ENCODE assay signal across 8 cellular contexts in the genomic region with DNA sequence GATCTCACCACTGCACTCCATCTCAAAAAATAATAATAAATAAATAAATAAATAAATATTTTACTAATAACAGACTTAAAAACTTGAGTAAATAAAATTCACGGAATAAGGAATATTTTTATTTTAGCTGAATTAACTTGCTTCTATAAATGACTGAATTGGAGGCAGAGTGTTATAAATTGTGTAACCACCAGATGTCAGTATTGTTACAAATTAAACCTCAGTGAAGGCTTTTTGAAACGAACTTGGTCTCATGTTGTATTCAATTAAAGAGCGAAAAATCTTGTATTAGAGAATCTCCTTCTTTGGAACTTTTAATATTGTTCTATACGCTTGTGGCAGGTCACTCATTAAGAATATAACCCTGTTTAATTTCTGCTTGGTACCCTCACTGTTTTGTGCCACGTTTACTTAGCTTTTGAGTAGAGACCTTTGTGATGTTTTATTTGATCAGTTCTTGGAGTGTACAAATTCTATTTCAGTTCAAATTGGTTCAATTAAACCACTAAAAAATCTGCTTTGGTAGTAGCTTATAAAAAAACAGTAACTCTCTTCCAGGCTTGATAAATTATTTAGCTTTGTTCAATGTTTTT. TPM values are rescaled to one million over a fixed set of nuclear protein-coding genes. Genes with fewer than 3 reads are reported as not detected.
DNase-seq lines count a peak whose midpoint lies in the region; ATAC-seq, FAIRE-seq and TF ChIP-seq lines count a peak whose summit lies in the region.

No MANE protein-coding gene starts in this region.

- no peaks in the 10 kb centered on the region for H3K9me3 ChIP-seq in uterus

- TF ChIP-seq POLR2A in uterus (IDR thresholded peaks at IDR 0.05): no peak

- intact Hi-C loops in uterus (cut with DNase I; ENCODE audit: low total_unique reads): no loop called here

- FAIRE-seq in islet of Langerhans (lab: Jason Lieb, UNC): peak; percentile 99

- no peak overlapping the region for H3K27ac ChIP-seq in uterus

- peak; percentile 41 to 70 (median 52) for TF ChIP-seq CTCF in uterus (IDR thresholded peaks at IDR 0.05)

- DNase-seq in GM04504 (ENCODE audit: low read depth) (peak; percentile 26), NCI-H2196 (lab: John Stamatoyannopoulos, UW; ENCODE audit: unreplicated experiment) (peak; percentile 63), amniotic stem cell (lab: John Stamatoyannopoulos, UW) (peak; percentile 39), uterus (no peak), 8988T (no peak)

- no peak overlapping the region for H3K4me3 ChIP-seq in uterus

- ATAC-seq in HG02884 (IDR thresholded peaks at IDR 0.05; ENCODE audit: unreplicated experiment) (peak; percentile 73), HG03460 (IDR thresholded peaks at IDR 0.05; ENCODE audit: unreplicated experiment) (no peak)

- no peaks in the 10 kb centered on the region for H3K27me3 ChIP-seq in uterus

- no peaks in the 10 kb centered on the region for H3K4me1 ChIP-seq in uterus

- no peaks in the 10 kb centered on the region for H3K36me3 ChIP-seq in uterus

RNA-seq across cellular contexts. Expression of gene SCIN, which starts 45.6 kb away (rescaled TPM):
- 1 to 10 TPM in 3 of 4 donors, under 1 TPM in 1; under 0.01 to 6.5 (median 2.4) TPM for total RNA-seq in uterus

Comparison
In these comparisons a context has a peak if more than half of its experiments do, and no peak if none do; other contexts are left out.
1. DNase-seq: peak in GM04504 (single experiment), NCI-H2196 (single experiment) and amniotic stem cell (single experiment); none in uterus (0 of 2) and 8988T (single experiment).